15 cellular contexts compared by ENCODE assay signal in the genomic region with DNA sequence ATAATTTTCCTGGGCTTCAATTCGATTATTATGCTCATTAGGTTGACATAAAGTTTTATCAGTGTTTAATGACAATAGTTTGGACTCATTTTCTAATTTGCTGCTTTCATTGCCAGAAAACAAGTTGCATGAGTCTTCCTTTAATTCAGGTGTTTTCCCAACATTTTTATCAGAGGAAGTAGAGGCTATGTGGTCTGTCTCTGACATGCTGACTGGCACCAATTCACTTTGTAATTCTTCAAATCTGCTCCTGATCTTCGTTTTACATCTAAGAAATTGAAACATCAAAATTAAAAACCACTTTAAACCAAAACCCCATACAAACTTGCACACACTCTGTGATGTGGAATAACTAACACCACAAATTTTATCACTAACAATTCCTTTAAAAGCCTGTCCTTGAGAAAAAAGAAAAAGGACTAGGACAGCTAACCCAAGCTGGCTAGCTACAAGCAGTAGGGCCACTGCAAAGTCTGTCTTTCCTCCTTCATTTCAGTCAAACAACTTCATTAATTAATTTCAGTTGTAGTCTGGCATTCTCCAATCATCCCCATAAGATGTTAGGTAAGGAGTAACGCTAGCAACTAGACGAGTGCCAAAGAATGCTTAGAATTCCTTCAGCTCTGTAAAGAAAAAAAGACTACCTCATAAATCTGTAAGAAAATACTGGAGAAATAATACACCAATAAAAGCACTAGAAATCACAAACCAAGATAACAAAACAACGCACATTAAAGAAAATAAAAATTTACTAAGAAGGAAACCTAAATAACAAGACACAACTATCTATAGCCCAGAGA. TPM values are rescaled to one million over a fixed set of nuclear protein-coding genes. Genes with fewer than 3 reads are reported as not detected.
A peak's percentile ranks its signal among the peaks of the same experiment; 100 is the strongest.
DNase-seq lines count a peak whose midpoint lies in the region; ATAC-seq and TF ChIP-seq lines count a peak whose summit lies in the region.
"Had no signal": no experiment of that assay in that cellular context is flagged by ENCODE, and none has a peak within 500 bp of the region (broad histone marks: within the 10 kb centered on the region; RNA-seq: fewer than 3 reads in every experiment).

No MANE protein-coding gene starts in this region.

- CTCF ChIA-PET in activated CD4-positive, alpha-beta T cell treated with anti-CD3 and anti-CD28 coated beads for 36 hours (lab: Charles Lee), result interaction anchor here (0.6 kb wide), 1 partner anchor 28 kb away, joined by 3 read pairs; no protein-coding TSS in a partner anchor

- no peaks in the 10 kb centered on the region for H3K27me3 ChIP-seq in HUES48 (ENCODE audit: control insufficient read depth, insufficient read depth, low read length)
- H3K27me3 ChIP-seq: BE2C, SJSA1 had no signal

- H3K36me3 Mint-ChIP-seq in effector memory CD8-positive, alpha-beta T cell (ENCODE audit: insufficient read depth), result peaks cover 47% of the 10 kb centered on the region
- peaks cover 51% of the 10 kb centered on the region for H3K36me3 Mint-ChIP-seq in nephron progenitor cell (ENCODE audit: low read depth)
- peaks cover 23% of the 10 kb centered on the region for H3K36me3 Mint-ChIP-seq in activated CD4-positive, alpha-beta T cell treated with anti-CD3 and anti-CD28 coated beads for 36 hours (ENCODE audit: low read depth)

- DNase-seq in AG10803 (ENCODE audit: low read depth) (peak; percentile 85), nephron progenitor cell (no peak), medulla oblongata (ENCODE audit: extremely low spot score) (no peak), Kasumi-1 (lab: John Stamatoyannopoulos, UW) (no peak)
- no peak for DNase-seq in effector memory CD8-positive, alpha-beta T cell
- DNase-seq in activated CD4-positive, alpha-beta T cell treated with anti-CD3 and anti-CD28 coated beads for 36 hours, result no peak
- DNase-seq: BE2C; central memory CD4-positive, alpha-beta T cell; NCI-H1694 treated with DMSO at 0.1 percent for 48 hours had no signal

- no peak overlapping the region for H3K4me3 Mint-ChIP-seq in effector memory CD8-positive, alpha-beta T cell
- H3K4me3 Mint-ChIP-seq in nephron progenitor cell, result no peak overlapping the region
- H3K4me3 Mint-ChIP-seq in activated CD4-positive, alpha-beta T cell treated with anti-CD3 and anti-CD28 coated beads for 36 hours, result no peak overlapping the region

- H3K4me3 ChIP-seq in AG10803 (ENCODE audit: low read length) (no peak overlapping the region), HUES48 (ENCODE audit: low read depth, low read length) (no peak overlapping the region)
- H3K4me3 ChIP-seq: SJSA1 had no signal

- peaks cover 19% of the 10 kb centered on the region for H3K36me3 ChIP-seq in HUES48 (ENCODE audit: control insufficient read depth, insufficient read depth, low read length)
- H3K36me3 ChIP-seq: BE2C had no signal

- no peaks in the 10 kb centered on the region for H3K9me3 ChIP-seq in HUES48 (ENCODE audit: control insufficient read depth, insufficient read depth, low read length)
- H3K9me3 ChIP-seq: BE2C, SJSA1 had no signal

- no peak for ATAC-seq in effector memory CD8-positive, alpha-beta T cell (replicated peaks)
- ATAC-seq in activated CD4-positive, alpha-beta T cell treated with anti-CD3 and anti-CD28 coated beads for 36 hours, result no peak
- no peak for ATAC-seq in HG03045 (IDR thresholded peaks at IDR 0.05; ENCODE audit: unreplicated experiment)
- ATAC-seq: HCT116, HepG2 had no signal

- H3K27ac Mint-ChIP-seq in effector memory CD8-positive, alpha-beta T cell, result peak overlapping the region; percentile 41 to 71
- H3K27ac Mint-ChIP-seq in nephron progenitor cell, result peak overlapping the region; percentile 58
- no peak overlapping the region for H3K27ac Mint-ChIP-seq in activated CD4-positive, alpha-beta T cell treated with anti-CD3 and anti-CD28 coated beads for 36 hours
- H3K27ac Mint-ChIP-seq: activated T-helper 2 cell treated with anti-CD3 and anti-CD28 coated beads, Interferon-gamma antibody, Interleukin-2, Interleukin-4, amounts not matched to agents 10 μg/mL and 5 μg/mL and 100 μg/mL, durations not matched to agents 14 hours and 24 hours and 36 hours had no signal

- POLR2A ChIA-PET in activated CD4-positive, alpha-beta T cell treated with anti-CD3 and anti-CD28 coated beads for 36 hours (lab: Charles Lee), result interaction anchor here (0.7 kb wide), 1 partner anchor 85 kb away, joined by 3 read pairs; no protein-coding TSS in a partner anchor

- H3K9me3 Mint-ChIP-seq in effector memory CD8-positive, alpha-beta T cell, result no peaks in the 10 kb centered on the region
- peaks cover 7% of the 10 kb centered on the region for H3K9me3 Mint-ChIP-seq in nephron progenitor cell
- H3K9me3 Mint-ChIP-seq in activated CD4-positive, alpha-beta T cell treated with anti-CD3 and anti-CD28 coated beads for 36 hours (ENCODE audit: low read depth), result no peaks in the 10 kb centered on the region

- peaks cover 24 to 46% of the 10 kb centered on the region in 2 donors for H3K4me1 Mint-ChIP-seq in effector memory CD8-positive, alpha-beta T cell (ENCODE audit: low read depth in 2 of 2)
- H3K4me1 Mint-ChIP-seq in nephron progenitor cell, result peaks cover 8% of the 10 kb centered on the region
- H3K4me1 Mint-ChIP-seq in activated CD4-positive, alpha-beta T cell treated with anti-CD3 and anti-CD28 coated beads for 36 hours, result peaks cover 42% of the 10 kb centered on the region

- TF ChIP-seq CTCF in AG10803 (conservative IDR thresholded peaks at IDR 0.05; ENCODE audit: low read length), result no peak
- TF ChIP-seq CTCF in nephron progenitor cell (IDR thresholded peaks at IDR 0.05), result no peak

- no peak overlapping the region for H3K27ac ChIP-seq in HUES48 (ENCODE audit: low read depth, low read length)
- H3K27ac ChIP-seq: SJSA1 had no signal

- H3K27me3 Mint-ChIP-seq in effector memory CD8-positive, alpha-beta T cell, result no peaks in the 10 kb centered on the region
- no peaks in the 10 kb centered on the region for H3K27me3 Mint-ChIP-seq in nephron progenitor cell (ENCODE audit: low read depth, poor library complexity)
- H3K27me3 Mint-ChIP-seq in activated CD4-positive, alpha-beta T cell treated with anti-CD3 and anti-CD28 coated beads for 36 hours, result no peaks in the 10 kb centered on the region

- intact Hi-C loops in activated CD4-positive, alpha-beta T cell treated with anti-CD3 and anti-CD28 coated beads for 36 hours (cut with DNase I, micrococcal nuclease), result no loop called here

- H3K9ac ChIP-seq in HUES48 (ENCODE audit: low read depth, low read length), result peak overlapping the region; percentile 20; the same call in 1 of the 2 replicates

- H3K4me1 ChIP-seq in HUES48 (ENCODE audit: control insufficient read depth, insufficient read depth, low read length), result peaks cover 21% of the 10 kb centered on the region
- H3K4me1 ChIP-seq: BE2C, SJSA1 had no signal

RNA-seq across cellular contexts. Expression of gene CCDC186, which starts 10.7 kb away (rescaled TPM):
- total RNA-seq in activated CD4-positive, alpha-beta T cell treated with anti-CD3 and anti-CD28 coated beads for 36 hours, result 10 to 100 TPM in 1 of 2 experiments, 1 to 10 TPM in 1; 9.1 to 13.9 TPM

RNA-seq across cellular contexts. Expression of gene TDRD1, which starts 15.9 kb away (rescaled TPM):
- total RNA-seq in activated CD4-positive, alpha-beta T cell treated with anti-CD3 and anti-CD28 coated beads for 36 hours, result under 1 TPM; 0.21 to 0.25 TPM
- total RNA-seq: HepG2, SJSA1 had no signal
